In the genomic region with DNA sequence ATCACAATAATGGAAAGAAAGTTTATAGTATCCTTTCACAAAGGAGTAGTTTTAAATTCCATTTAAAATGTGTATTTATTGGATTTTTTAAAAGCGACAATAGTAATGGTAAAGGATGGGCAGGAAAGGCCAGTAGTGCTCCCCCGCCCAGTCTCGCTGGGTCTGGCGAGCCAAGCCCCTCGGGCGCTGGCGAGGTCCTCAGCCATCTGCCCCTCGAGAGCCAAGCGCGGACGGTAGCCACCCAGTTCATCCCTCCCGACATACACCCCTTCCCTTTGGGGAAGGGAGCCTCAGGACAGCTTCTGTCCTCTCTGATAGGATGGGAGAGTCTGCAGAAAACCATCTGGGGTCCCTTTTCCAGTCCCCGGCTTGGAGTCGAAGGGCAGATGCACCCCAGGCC, we compare ENCODE assay signal across 16 cellular contexts. TPM values are rescaled to one million over a fixed set of nuclear protein-coding genes. Genes with fewer than 3 reads are reported as not detected.
A peak's percentile ranks its signal among the peaks of the same experiment; 100 is the strongest.
DNase-seq lines count a peak whose midpoint lies in the region; ATAC-seq and TF ChIP-seq lines count a peak whose summit lies in the region.
"Had no signal": no experiment of that assay in that cellular context is flagged by ENCODE, and none has a peak within 500 bp of the region (broad histone marks: within the 10 kb centered on the region; RNA-seq: fewer than 3 reads in every experiment).

No MANE protein-coding gene starts in this region.

- H3K4me3 ChIP-seq in right atrium auricular region (no peak overlapping the region), heart right ventricle (no peak overlapping the region)
- H3K4me3 ChIP-seq: HAP-1 had no signal

- no peak overlapping the region for H3K27ac ChIP-seq in right atrium auricular region
- H3K27ac ChIP-seq in heart right ventricle, result no peak overlapping the region

- ATAC-seq in heart right ventricle, result no peak
- no peak for ATAC-seq in effector memory CD8-positive, alpha-beta T cell (replicated peaks)

- H3K27me3 ChIP-seq in right atrium auricular region (no peaks in the 10 kb centered on the region), heart right ventricle (no peaks in the 10 kb centered on the region)

- DNase-seq in right atrium auricular region (ENCODE audit: low spot score) (peak; percentile 23), heart right ventricle (no peak), nephron progenitor cell (no peak), activated gamma-delta T cell (lab: John Stamatoyannopoulos, UW) (no peak)
- DNase-seq in effector memory CD8-positive, alpha-beta T cell, result no peak
- DNase-seq in central memory CD4-positive, alpha-beta T cell, result no peak
- DNase-seq: C1 segment of cervical spinal cord; Calu3; CD4-positive, alpha-beta memory T cell; COR-L47; DMS53; DMS79 treated with DMSO at 0.1 percent for 48 hours; GF-D8; GOT3; HFFc6 had no signal

- no peaks in the 10 kb centered on the region for H3K27me3 Mint-ChIP-seq in effector memory CD8-positive, alpha-beta T cell
- no peaks in the 10 kb centered on the region for H3K27me3 Mint-ChIP-seq in nephron progenitor cell (ENCODE audit: low read depth, poor library complexity)
- H3K27me3 Mint-ChIP-seq: CD4-positive, alpha-beta memory T cell had no signal

- peaks cover 0 to 3% of the 10 kb centered on the region in 2 donors for H3K4me1 Mint-ChIP-seq in effector memory CD8-positive, alpha-beta T cell (ENCODE audit: low read depth in 2 of 2)
- peaks cover 12% of the 10 kb centered on the region for H3K4me1 Mint-ChIP-seq in nephron progenitor cell
- H3K4me1 Mint-ChIP-seq: CD4-positive, alpha-beta memory T cell had no signal

- no peaks in the 10 kb centered on the region for H3K4me1 ChIP-seq in right atrium auricular region
- H3K4me1 ChIP-seq in heart right ventricle, result peaks cover 0 to 7% (median 0%) of the 10 kb centered on the region in 9 donors
- H3K4me1 ChIP-seq: HAP-1 had no signal

- WGBS in heart right ventricle, 2 donors, result 96% methylated on average over 14 of the region's 14 CpGs

- H3K36me3 ChIP-seq in right atrium auricular region (peaks cover 18% of the 10 kb centered on the region), heart right ventricle (peaks cover 0 to 81% (median 13%) of the 10 kb centered on the region in 9 donors)

- H3K9me3 Mint-ChIP-seq in effector memory CD8-positive, alpha-beta T cell, result no peaks in the 10 kb centered on the region
- no peaks in the 10 kb centered on the region for H3K9me3 Mint-ChIP-seq in nephron progenitor cell
- H3K9me3 Mint-ChIP-seq: CD4-positive, alpha-beta memory T cell; HFFc6 had no signal

- TF ChIP-seq CTCF in right atrium auricular region (IDR thresholded peaks at IDR 0.05) (no peak), heart right ventricle (IDR thresholded peaks at IDR 0.05) (no peak), nephron progenitor cell (IDR thresholded peaks at IDR 0.05) (no peak)

- no peaks in the 10 kb centered on the region for H3K9me3 ChIP-seq in right atrium auricular region
- no peaks in the 10 kb centered on the region for H3K9me3 ChIP-seq in heart right ventricle
- H3K9me3 ChIP-seq: HAP-1 had no signal

- peaks cover 13% of the 10 kb centered on the region for H3K36me3 Mint-ChIP-seq in effector memory CD8-positive, alpha-beta T cell (ENCODE audit: insufficient read depth)
- peaks cover 58% of the 10 kb centered on the region for H3K36me3 Mint-ChIP-seq in nephron progenitor cell (ENCODE audit: low read depth)

- H3K27ac Mint-ChIP-seq in effector memory CD8-positive, alpha-beta T cell, result peak overlapping the region; percentile 44 to 65
- peak overlapping the region; percentile 95 for H3K27ac Mint-ChIP-seq in nephron progenitor cell
- H3K27ac Mint-ChIP-seq: HFFc6 had no signal

- intact Hi-C loops in heart right ventricle (cut with DNase I), result loop anchor here in 1 of 10 donors (10.0 kb wide), 1 partner anchor 278 kb away; a partner anchor contains a TSS

- H3K4me3 Mint-ChIP-seq in effector memory CD8-positive, alpha-beta T cell, result no peak overlapping the region
- H3K4me3 Mint-ChIP-seq in nephron progenitor cell, result no peak overlapping the region
- H3K4me3 Mint-ChIP-seq: CD4-positive, alpha-beta memory T cell; HFFc6 had no signal

RNA-seq across cellular contexts. Expression of a gene that starts 45.2 kb away (rescaled TPM):
- total RNA-seq in right atrium auricular region, result 100 to 1,000 TPM in 1 of 2 donors, 10 to 100 TPM in 1; 60.4 to 174 TPM
- 100 to 1,000 TPM in 1 of 10 donors, 10 to 100 TPM in 9; 63.9 to 117 (median 82.3) TPM for total RNA-seq in heart right ventricle
- 100 to 1,000 TPM in 1 of 2 donors, 10 to 100 TPM in 1; 88.3 to 166 TPM for polyA plus RNA-seq in heart right ventricle
